In the genomic region with DNA sequence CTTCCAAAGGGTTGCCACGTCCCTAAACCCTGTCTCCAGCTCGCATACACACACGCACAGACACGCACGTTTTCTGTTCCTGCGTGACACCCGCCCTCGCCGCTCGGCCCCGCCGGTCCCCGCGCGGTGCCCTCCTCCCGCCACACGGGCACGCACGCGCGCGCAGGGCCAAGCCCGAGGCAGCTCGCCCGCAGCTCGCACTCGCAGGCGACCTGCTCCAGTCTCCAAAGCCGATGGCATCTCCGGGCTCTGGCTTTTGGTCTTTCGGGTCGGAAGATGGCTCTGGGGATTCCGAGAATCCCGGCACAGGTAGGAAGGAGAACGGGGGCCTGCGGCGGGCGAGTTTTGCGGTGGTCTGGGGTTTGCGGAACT, we compare ENCODE assay signal across 1 cellular context.
TF ChIP-seq lines count a peak whose summit lies in the region.

A gene (plus strand): TSS at position 198 of the 372 bp plus-strand sequence. CDS start 36 bp downstream, at position 234.

TF ChIP-seq in HepG2, 621 proteins besides CTCF, POLR2A, EP300 and RAD21 (continued from another document):
- no peak for TF ChIP-seq CAMTA2 (CRISPR knock-in tag; IDR thresholded peaks at IDR 0.05; ENCODE audit: borderline replicate concordance)
- TF ChIP-seq, protein P1, sequence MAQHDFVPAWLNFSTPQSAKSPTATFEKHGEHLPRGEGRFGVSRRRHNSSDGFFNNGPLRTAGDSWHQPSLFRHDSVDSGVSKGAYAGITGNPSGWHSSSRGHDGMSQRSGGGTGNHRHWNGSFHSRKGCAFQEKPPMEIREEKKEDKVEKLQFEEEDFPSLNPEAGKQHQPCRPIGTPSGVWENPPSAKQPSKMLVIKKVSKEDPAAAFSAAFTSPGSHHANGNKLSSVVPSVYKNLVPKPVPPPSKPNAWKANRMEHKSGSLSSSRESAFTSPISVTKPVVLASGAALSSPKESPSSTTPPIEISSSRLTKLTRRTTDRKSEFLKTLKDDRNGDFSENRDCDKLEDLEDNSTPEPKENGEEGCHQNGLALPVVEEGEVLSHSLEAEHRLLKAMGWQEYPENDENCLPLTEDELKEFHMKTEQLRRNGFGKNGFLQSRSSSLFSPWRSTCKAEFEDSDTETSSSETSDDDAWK (CRISPR knock-in tag; IDR thresholded peaks at IDR 0.05): no peak
- TF ChIP-seq KMT2B (CRISPR knock-in tag; IDR thresholded peaks at IDR 0.05): no peak
- TF ChIP-seq KDM5B (CRISPR knock-in tag; IDR thresholded peaks at IDR 0.05; ENCODE audit: borderline replicate concordance): no peak
- no peak for TF ChIP-seq MED8 (CRISPR knock-in tag; IDR thresholded peaks at IDR 0.05; ENCODE audit: insufficient replicate concordance)
- TF ChIP-seq ETV6 (CRISPR knock-in tag; conservative IDR thresholded peaks at IDR 0.05): no peak
- TF ChIP-seq ZSCAN25 (CRISPR knock-in tag; IDR thresholded peaks at IDR 0.05): no peak
- no peak for TF ChIP-seq SNAPC2 (CRISPR knock-in tag; IDR thresholded peaks at IDR 0.05)
- no peak for TF ChIP-seq CCAR2 (optimal IDR thresholded peaks at IDR 0.05; ENCODE audit: low read depth, low read length)
- TF ChIP-seq KLF15 (CRISPR knock-in tag; IDR thresholded peaks at IDR 0.05; ENCODE audit: borderline replicate concordance): no peak
- TF ChIP-seq, protein P2, sequence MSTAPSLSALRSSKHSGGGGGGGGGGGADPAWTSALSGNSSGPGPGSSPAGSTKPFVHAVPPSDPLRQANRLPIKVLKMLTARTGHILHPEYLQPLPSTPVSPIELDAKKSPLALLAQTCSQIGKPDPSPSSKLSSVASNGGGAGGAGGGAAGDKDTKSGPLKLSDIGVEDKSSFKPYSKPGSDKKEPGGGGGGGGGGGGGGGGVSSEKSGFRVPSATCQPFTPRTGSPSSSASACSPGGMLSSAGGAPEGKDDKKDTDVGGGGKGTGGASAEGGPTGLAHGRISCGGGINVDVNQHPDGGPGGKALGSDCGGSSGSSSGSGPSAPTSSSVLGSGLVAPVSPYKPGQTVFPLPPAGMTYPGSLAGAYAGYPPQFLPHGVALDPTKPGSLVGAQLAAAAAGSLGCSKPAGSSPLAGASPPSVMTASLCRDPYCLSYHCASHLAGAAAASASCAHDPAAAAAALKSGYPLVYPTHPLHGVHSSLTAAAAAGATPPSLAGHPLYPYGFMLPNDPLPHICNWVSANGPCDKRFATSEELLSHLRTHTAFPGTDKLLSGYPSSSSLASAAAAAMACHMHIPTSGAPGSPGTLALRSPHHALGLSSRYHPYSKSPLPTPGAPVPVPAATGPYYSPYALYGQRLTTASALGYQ (CRISPR knock-in tag; IDR thresholded peaks at IDR 0.05): no peak
